In genomic region chr20:58389324-58389967, GRCh38 we compare ENCODE assay signal across 7 cellular contexts. TPM values are rescaled to one million over a fixed set of nuclear protein-coding genes. Genes with fewer than 3 reads are reported as not detected.
DNase-seq lines count a peak whose midpoint lies in the region; ATAC-seq and TF ChIP-seq lines count a peak whose summit lies in the region.

No MANE protein-coding gene starts in this region.

- peaks cover 36 to 40% of the 10 kb centered on the region in 2 donors for H3K4me1 Mint-ChIP-seq in natural killer cell treated with Interleukin-12 subunit alpha and Interleukin-12 subunit beta and Interleukin-15 and Interleukin-18, amount 100 ng/mL, for 72 hours (ENCODE audit: low read depth in 2 of 2)

- TF ChIP-seq CTCF in GM20000 (IDR thresholded peaks at IDR 0.05; ENCODE audit: extremely low read depth, missing control alignments) (no peak), esophagus squamous epithelium (IDR thresholded peaks at IDR 0.05) (no peak)

- H3K27ac ChIP-seq in esophagus squamous epithelium (peak overlapping the region; percentile 92 to 98 (median 92)), aorta (ENCODE audit: low read depth in 1 of 2, low read length in 2 of 2) (peak overlapping the region; percentile 6 to 82)

- intact Hi-C loops in esophagus squamous epithelium (cut with DNase I): loop anchor here (10.0 kb wide), 1 partner anchor 75 kb away; no protein-coding TSS in a partner anchor
- intact Hi-C loops in aorta (cut with DNase I): loop anchor here (2.0 to 10.0 kb wide), 2 partner anchors 81 to 265 kb away; partner anchors contain the start of genes RAB22A (in 1 of the 2) and STX16 (in 1 of the 2)

- in situ Hi-C loops in G401 (cut with HindIII; ENCODE audit: low sequenced_read_pairs): no loop called here

- no peaks in the 10 kb centered on the region for H3K9me3 Mint-ChIP-seq in natural killer cell treated with Interleukin-12 subunit alpha and Interleukin-12 subunit beta and Interleukin-15 and Interleukin-18, amount 100 ng/mL, for 72 hours

- H3K27me3 ChIP-seq in esophagus squamous epithelium: no peaks in the 10 kb centered on the region
- H3K27me3 ChIP-seq in aorta (ENCODE audit: control insufficient read depth in 1 of 2, insufficient read depth in 2 of 2, low read length in 1 of 2): no peaks in the 10 kb centered on the region

- no peaks in the 10 kb centered on the region for H3K9me3 ChIP-seq in esophagus squamous epithelium
- H3K9me3 ChIP-seq in aorta (ENCODE audit: control insufficient read depth, low read length): no peaks in the 10 kb centered on the region

- peaks cover 18% of the 10 kb centered on the region for H3K36me3 Mint-ChIP-seq in natural killer cell treated with Interleukin-12 subunit alpha and Interleukin-12 subunit beta and Interleukin-15 and Interleukin-18, amount 100 ng/mL, for 72 hours

- 0% methylated on average over 4 to 6 of the region's 56 CpGs for WGBS in esophagus squamous epithelium, 2 donors
- 1% methylated on average over 53 to 56 of the region's 56 CpGs for whole genome bisulfite sequencing in aorta, 2 donors

- H3K27ac Mint-ChIP-seq in natural killer cell treated with Interleukin-12 subunit alpha and Interleukin-12 subunit beta and Interleukin-15 and Interleukin-18, amount 100 ng/mL, for 72 hours: peak overlapping the region; percentile 90 to 92

- peak overlapping the region; percentile 64 to 93 (median 78) for H3K4me3 ChIP-seq in esophagus squamous epithelium
- H3K4me3 ChIP-seq in aorta (ENCODE audit: low read length in 2 of 2): peak overlapping the region; percentile 78 to 88

- peaks cover 1 to 5% of the 10 kb centered on the region in 2 donors for H3K27me3 Mint-ChIP-seq in natural killer cell treated with Interleukin-12 subunit alpha and Interleukin-12 subunit beta and Interleukin-15 and Interleukin-18, amount 100 ng/mL, for 72 hours

- peak in 1 of 4 donors; percentile 1 for TF ChIP-seq POLR2A in esophagus squamous epithelium (IDR thresholded peaks at IDR 0.05)

- DNase-seq in G401 (ENCODE audit: low spot score) (peak; percentile 13), GM20000 (ENCODE audit: low spot score) (peak; percentile 60), UCSD-AML1 (lab: John Stamatoyannopoulos, UW; ENCODE audit: unreplicated experiment) (peak; percentile 67), esophagus squamous epithelium (lab: John Stamatoyannopoulos, UW) (no peak), aorta (peak in 1 of 2 donors; percentile 84)
- DNase-seq in natural killer cell treated with Interleukin-12 subunit alpha and Interleukin-12 subunit beta and Interleukin-15 and Interleukin-18, amount 100 ng/mL, for 72 hours (ENCODE audit: low spot score): peak; percentile 64

- ATAC-seq in HG03558 (IDR thresholded peaks at IDR 0.05; ENCODE audit: extremely low read depth, unreplicated experiment) (peak; percentile 13), aorta (ENCODE audit: low FRiP score) (peak; percentile 79)
- ATAC-seq in natural killer cell treated with Interleukin-12 subunit alpha and Interleukin-12 subunit beta and Interleukin-15 and Interleukin-18, amount 100 ng/mL, for 72 hours: peak; percentile 64 to 73

- peak overlapping the region; percentile 99 for H3K4me3 Mint-ChIP-seq in natural killer cell treated with Interleukin-12 subunit alpha and Interleukin-12 subunit beta and Interleukin-15 and Interleukin-18, amount 100 ng/mL, for 72 hours

- peaks cover 14 to 49% (median 20%) of the 10 kb centered on the region in 3 donors for H3K4me1 ChIP-seq in esophagus squamous epithelium
- H3K4me1 ChIP-seq in aorta (ENCODE audit: control insufficient read depth in 1 of 2, insufficient read depth in 2 of 2, low read length in 2 of 2): peaks cover 0 to 2% of the 10 kb centered on the region in 2 donors

- peaks cover 0 to 17% (median 0%) of the 10 kb centered on the region in 3 donors for H3K36me3 ChIP-seq in esophagus squamous epithelium
- H3K36me3 ChIP-seq in aorta (ENCODE audit: control insufficient read depth in 1 of 2, insufficient read depth in 2 of 2, low read length in 1 of 2): no peaks in the 10 kb centered on the region

RNA-seq across cellular contexts. Expression of gene VAPB, which starts 0.4 kb away (rescaled TPM):
- total RNA-seq in G401 (2014; rRNA removed; shearing (Covaris generic)): 25.8 and 44.5 TPM in 2 replicates
- total RNA-seq in esophagus squamous epithelium (10 to 100 TPM; 11.5 to 21.2 (median 16.6) TPM), aorta (10 to 100 TPM; 47.6 to 50.6 TPM)
- 10 to 100 TPM; 30.0 to 34.3 TPM for total RNA-seq in natural killer cell treated with Interleukin-12 subunit alpha and Interleukin-12 subunit beta and Interleukin-15 and Interleukin-18, amount 100 ng/mL, for 72 hours
- 10 to 100 TPM; 20.9 to 23.0 TPM for polyA plus RNA-seq in aorta

Comparison
In these comparisons a context has a peak if more than half of its experiments do, and no peak if none do; other contexts are left out.
1. ATAC-seq: peak in every context shown above with its lines; median percentile 79 in aorta; 68 in natural killer cell treated with Interleukin-12 subunit alpha and Interleukin-12 subunit beta and Interleukin-15 and Interleukin-18, amount 100 ng/mL, for 72 hours; 13 in HG03558.